Comparison of ENCODE assay signal across 9 cellular contexts in the genomic region with DNA sequence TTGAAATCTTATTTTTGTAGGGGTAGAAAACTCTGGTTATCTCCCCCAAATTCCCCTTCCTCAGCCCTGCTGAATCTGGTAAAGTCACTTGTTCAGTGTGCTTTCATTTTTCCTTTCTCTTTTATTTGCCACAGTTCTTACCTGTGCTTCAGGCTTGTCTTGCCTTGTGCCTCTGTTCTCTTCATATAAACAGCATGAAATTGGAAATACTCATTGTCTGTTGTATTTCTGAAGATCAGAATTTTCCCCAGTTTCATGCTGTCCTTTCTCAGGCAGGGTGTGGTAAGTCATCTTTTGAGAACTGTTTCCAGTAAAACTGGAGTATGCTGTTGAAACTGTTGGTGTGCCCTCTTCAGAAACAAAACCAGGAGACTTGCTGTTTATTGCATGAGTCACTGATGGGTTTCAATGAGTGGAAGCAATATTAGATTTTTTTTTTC. TPM values are rescaled to one million over a fixed set of nuclear protein-coding genes. Genes with fewer than 3 reads are reported as not detected.
DNase-seq lines count a peak whose midpoint lies in the region; TF ChIP-seq lines count a peak whose summit lies in the region.
"Had no signal": no experiment of that assay in that cellular context is flagged by ENCODE, and none has a peak within 500 bp of the region (broad histone marks: within the 10 kb centered on the region; RNA-seq: fewer than 3 reads in every experiment).

No MANE protein-coding gene starts in this region.

- intact Hi-C loops in tibial artery (cut with DNase I; ENCODE audit: low total_unique reads) (no loop called here), testis (cut with DNase I; ENCODE audit: low total_unique reads) (no loop called here)

- H3K27ac ChIP-seq in tibial artery (peak overlapping the region; percentile 40 to 97), testis (peak overlapping the region in 1 of 2 donors; percentile 11)
- H3K27ac ChIP-seq: cardiac muscle cell had no signal

- TF ChIP-seq POLR2A in testis (IDR thresholded peaks at IDR 0.05): no peak

- H3K9me3 Mint-ChIP-seq in activated CD4-positive, alpha-beta T cell treated with anti-CD3 and anti-CD28 coated beads, Interleukin-2, amount 10 ng/mL, durations not matched to agents 7 days and 5 days: no peaks in the 10 kb centered on the region
- no peaks in the 10 kb centered on the region for H3K9me3 Mint-ChIP-seq in HFFc6

- DNase-seq in activated CD4-positive, alpha-beta T cell treated with anti-CD3 and anti-CD28 coated beads, Interleukin-2, amount 10 ng/mL, durations not matched to agents 7 days and 5 days: no peak
- no peak for DNase-seq in activated CD4-positive, alpha-beta T cell treated with anti-CD3 and anti-CD28 coated beads for 48 hours
- DNase-seq in HFFc6 (peak; percentile 47), NCI-H345 treated with DMSO at 0.1 percent for 48 hours (lab: John Stamatoyannopoulos, UW; ENCODE audit: unreplicated experiment) (peak; percentile 67), fibroblast of mammary gland (ENCODE audit: low read depth) (peak; percentile 67), tibial artery (no peak), testis (no peak)
- DNase-seq in activated effector memory CD4-positive, alpha-beta T cell treated with Interleukin-2 at 50 U/mL for 16 hours: no peak

- peak overlapping the region; percentile 74 for H3K27ac Mint-ChIP-seq in activated CD4-positive, alpha-beta T cell treated with anti-CD3 and anti-CD28 coated beads, Interleukin-2, amount 10 ng/mL, durations not matched to agents 7 days and 5 days
- peak overlapping the region; percentile 82 for H3K27ac Mint-ChIP-seq in HFFc6

- no peaks in the 10 kb centered on the region for H3K27me3 Mint-ChIP-seq in activated CD4-positive, alpha-beta T cell treated with anti-CD3 and anti-CD28 coated beads, Interleukin-2, amount 10 ng/mL, durations not matched to agents 7 days and 5 days
- H3K27me3 Mint-ChIP-seq in HFFc6 (ENCODE audit: insufficient read depth): no peaks in the 10 kb centered on the region

- H3K4me3 ChIP-seq in fibroblast of mammary gland (ENCODE audit: control insufficient read depth, low read depth, low read length) (no peak overlapping the region), tibial artery (no peak overlapping the region), testis (no peak overlapping the region)
- H3K4me3 ChIP-seq: cardiac muscle cell had no signal

- H3K4me1 ChIP-seq in tibial artery (peaks cover 0 to 75% (median 36%) of the 10 kb centered on the region in 4 donors), testis (peaks cover 6% of the 10 kb centered on the region)

- no peaks in the 10 kb centered on the region for H3K27me3 ChIP-seq in tibial artery
- no peaks in the 10 kb centered on the region for H3K27me3 ChIP-seq in testis
- H3K27me3 ChIP-seq: cardiac muscle cell had no signal

- peak overlapping the region; percentile 67 for H3K4me3 Mint-ChIP-seq in activated CD4-positive, alpha-beta T cell treated with anti-CD3 and anti-CD28 coated beads, Interleukin-2, amount 10 ng/mL, durations not matched to agents 7 days and 5 days
- peak overlapping the region; percentile 80 for H3K4me3 Mint-ChIP-seq in HFFc6

- H3K36me3 ChIP-seq in tibial artery (no peaks in the 10 kb centered on the region), testis (ENCODE audit: low read depth, missing control alignments) (no peaks in the 10 kb centered on the region)
- H3K36me3 ChIP-seq: cardiac muscle cell had no signal

- H3K4me1 Mint-ChIP-seq in activated CD4-positive, alpha-beta T cell treated with anti-CD3 and anti-CD28 coated beads, Interleukin-2, amount 10 ng/mL, durations not matched to agents 7 days and 5 days: peaks cover 67% of the 10 kb centered on the region
- peaks cover 56% of the 10 kb centered on the region for H3K4me1 Mint-ChIP-seq in HFFc6 (ENCODE audit: low read depth)

- no peaks in the 10 kb centered on the region for H3K36me3 Mint-ChIP-seq in activated CD4-positive, alpha-beta T cell treated with anti-CD3 and anti-CD28 coated beads, Interleukin-2, amount 10 ng/mL, durations not matched to agents 7 days and 5 days (ENCODE audit: low read depth)
- H3K36me3 Mint-ChIP-seq in HFFc6 (ENCODE audit: low read depth): no peaks in the 10 kb centered on the region

- TF ChIP-seq CTCF in HFFc6 (IDR thresholded peaks at IDR 0.05) (no peak), fibroblast of mammary gland (conservative IDR thresholded peaks at IDR 0.05; ENCODE audit: control insufficient read depth, insufficient read depth, low read depth, low read length) (no peak), tibial artery (IDR thresholded peaks at IDR 0.05) (no peak), testis (IDR thresholded peaks at IDR 0.05) (no peak)

- POLR2A ChIA-PET in activated CD4-positive, alpha-beta T cell treated with anti-CD3 and anti-CD28 coated beads, Interleukin-2, amount 10 ng/mL, durations not matched to agents 7 days and 5 days (lab: Charles Lee): interaction anchor here (0.7 kb wide), 1 partner anchor 791 kb away, joined by 4 read pairs; no protein-coding TSS in a partner anchor

- H3K9me3 ChIP-seq in tibial artery (no peaks in the 10 kb centered on the region), testis (no peaks in the 10 kb centered on the region)

- CTCF ChIA-PET in activated CD4-positive, alpha-beta T cell treated with anti-CD3 and anti-CD28 coated beads, Interleukin-2, amount 10 ng/mL, durations not matched to agents 7 days and 5 days (lab: Charles Lee): no interaction called here

RNA-seq across cellular contexts. Expression of a gene that starts 7.0 kb away (rescaled TPM):
- total RNA-seq in activated CD4-positive, alpha-beta T cell treated with anti-CD3 and anti-CD28 coated beads, Interleukin-2, amount 10 ng/mL, durations not matched to agents 7 days and 5 days: 10 to 100 TPM; 15.0 to 15.9 TPM
- 100 to 1,000 TPM; 164 to 266 (median 182) TPM for total RNA-seq in HFFc6 (2021; fragmentation: NEBNext Ultra II Directional; extraction: Animal tissue kit (Norgen Biotek cat#: 25700))
- total RNA-seq in testis: 10 to 100 TPM; 77.5 to 92.5 TPM
- polyA plus RNA-seq in testis (ENCODE audit: insufficient read depth, low read depth, low replicate concordance): 65.5 TPM

Comparison
In these comparisons a context has a peak if more than half of its experiments do, and no peak if none do; other contexts are left out.
1. DNase-seq: peak in HFFc6 (single experiment), NCI-H345 treated with DMSO at 0.1 percent for 48 hours (single experiment) and fibroblast of mammary gland (single experiment); none in activated CD4-positive, alpha-beta T cell treated with anti-CD3 and anti-CD28 coated beads, Interleukin-2, amount 10 ng/mL, durations not matched to agents 7 days and 5 days (single experiment), activated CD4-positive, alpha-beta T cell treated with anti-CD3 and anti-CD28 coated beads for 48 hours (single experiment), tibial artery (0 of 2), activated effector memory CD4-positive, alpha-beta T cell treated with Interleukin-2 at 50 U/mL for 16 hours (single experiment) and testis (single experiment).
2. RNA of a gene that starts 7.0 kb away (total RNA-seq): 164 to 266 TPM in HFFc6 and 77.5 to 92.5 TPM in testis; 15.0 to 15.9 TPM in activated CD4-positive, alpha-beta T cell treated with anti-CD3 and anti-CD28 coated beads, Interleukin-2, amount 10 ng/mL, durations not matched to agents 7 days and 5 days; every median in the first group is over 4 times any median in the second.